19 cellular contexts compared by ENCODE assay signal in genomic region chr22:44968736-44969135, GRCh38. TPM values are rescaled to one million over a fixed set of nuclear protein-coding genes. Genes with fewer than 3 reads are reported as not detected.
DNase-seq lines count a peak whose midpoint lies in the region; ATAC-seq and TF ChIP-seq lines count a peak whose summit lies in the region.
"Had no signal": no experiment of that assay in that cellular context is flagged by ENCODE, and none has a peak within 500 bp of the region (broad histone marks: within the 10 kb centered on the region; RNA-seq: fewer than 3 reads in every experiment).

No MANE protein-coding gene starts in this region.

- H3K4me3 ChIP-seq in DOHH2 (ENCODE audit: low read length) = no peak overlapping the region
- no peak overlapping the region for H3K4me3 ChIP-seq in neural progenitor cell
- no peak overlapping the region for H3K4me3 ChIP-seq in lower leg skin (ENCODE audit: low read depth, poor library complexity, severe bottlenecking)
- H3K4me3 ChIP-seq: BLaER1 treated with 17β-estradiol and CSF1 and Interleukin-3, amounts not matched to agents 10 nM and 100 nM; colonic mucosa had no signal

- H3K27ac ChIP-seq in DOHH2 (ENCODE audit: low read depth, low read length) = no peak overlapping the region
- H3K27ac ChIP-seq in neural progenitor cell = no peak overlapping the region
- H3K27ac ChIP-seq: BLaER1 treated with 17β-estradiol and CSF1 and Interleukin-3, amounts not matched to agents 10 nM and 100 nM; colonic mucosa; epithelial cell of prostate had no signal

- no peaks in the 10 kb centered on the region for H3K9me3 ChIP-seq in DOHH2 (ENCODE audit: control insufficient read depth, insufficient read depth, low read length)
- H3K9me3 ChIP-seq in neural progenitor cell (ENCODE audit: low read depth) = no peaks in the 10 kb centered on the region
- H3K9me3 ChIP-seq: BLaER1 treated with 17β-estradiol and CSF1 and Interleukin-3, amounts not matched to agents 10 nM and 100 nM; colonic mucosa had no signal

- H3K4me2 ChIP-seq in DOHH2 (ENCODE audit: low read length) (no peak overlapping the region), neural progenitor cell (no peak overlapping the region)
- H3K4me2 ChIP-seq: BLaER1 treated with 17β-estradiol and CSF1 and Interleukin-3, amounts not matched to agents 10 nM and 100 nM had no signal

- H3K9me3 Mint-ChIP-seq in WTC11 (no peaks in the 10 kb centered on the region), neural progenitor cell (no peaks in the 10 kb centered on the region)
- H3K9me3 Mint-ChIP-seq: natural killer cell treated with Interleukin-12 subunit alpha and Interleukin-12 subunit beta and Interleukin-15 and Interleukin-18, amount 100 ng/mL, for 72 hours; T-helper 1 cell treated with Interleukin-12 subunit alpha and Interleukin-12 subunit beta and Interleukin-4 antibody, amounts not matched to agents 30 μg/mL and 1 μg/mL, for 36 hours had no signal

- peak; percentile 25 for DNase-seq in HuH-7 (ENCODE audit: low spot score)
- no peak for DNase-seq in WTC11 (ENCODE audit: low spot score)
- peak; percentile 42 for DNase-seq in neural progenitor cell (ENCODE audit: low spot score)
- no peak for DNase-seq in effector CD4-positive, alpha-beta T cell
- DNase-seq in Right ventricle myocardium superior = no peak
- no peak for DNase-seq in lower leg skin (ENCODE audit: low spot score in 2 of 2)
- DNase-seq: activated CD4-positive, alpha-beta T cell treated with anti-CD3 and anti-CD28 coated beads for 1 hour; activated CD8-positive, alpha-beta memory T cell treated with anti-CD3 and anti-CD28 coated beads, Interleukin-2, amount 50 U/mL, for 4 hours; activated gamma-delta T cell treated with Interleukin-2 at 50 U/mL for 16 hours; colonic mucosa; NCI-H146; NCI-H510A; retina had no signal

- H3K4me3 Mint-ChIP-seq in WTC11 (no peak overlapping the region), neural progenitor cell (no peak overlapping the region)
- H3K4me3 Mint-ChIP-seq: natural killer cell treated with Interleukin-12 subunit alpha and Interleukin-12 subunit beta and Interleukin-15 and Interleukin-18, amount 100 ng/mL, for 72 hours; T-helper 1 cell treated with Interleukin-12 subunit alpha and Interleukin-12 subunit beta and Interleukin-4 antibody, amounts not matched to agents 30 μg/mL and 1 μg/mL, for 36 hours had no signal

- no peak for TF ChIP-seq POLR2A in lower leg skin (IDR thresholded peaks at IDR 0.05)

- H3K4me1 ChIP-seq in DOHH2 (ENCODE audit: control insufficient read depth, low read length) = no peaks in the 10 kb centered on the region
- H3K4me1 ChIP-seq in neural progenitor cell = peaks cover 10% of the 10 kb centered on the region
- H3K4me1 ChIP-seq: colonic mucosa had no signal

- no peak overlapping the region for H3K9ac ChIP-seq in neural progenitor cell
- H3K9ac ChIP-seq: BLaER1 treated with 17β-estradiol and CSF1 and Interleukin-3, amounts not matched to agents 10 nM and 100 nM had no signal

- no peaks in the 10 kb centered on the region for H4K20me1 ChIP-seq in DOHH2 (ENCODE audit: control insufficient read depth, insufficient read depth, low read depth, low read length)
- H4K20me1 ChIP-seq in neural progenitor cell (ENCODE audit: low read depth) = peaks cover 100% of the 10 kb centered on the region

- POLR2A ChIA-PET in WTC11 (lab: Charles Lee) = interaction anchor here (0.5 to 0.7 kb wide), 2 partner anchors 40 to 179 kb away, joined by 6 read pairs; no protein-coding TSS in a partner anchor

- no peaks in the 10 kb centered on the region for H3K79me2 ChIP-seq in DOHH2 (ENCODE audit: control insufficient read depth, low read length)
- peaks cover 82% of the 10 kb centered on the region for H3K79me2 ChIP-seq in neural progenitor cell (ENCODE audit: low read depth)

- no peaks in the 10 kb centered on the region for H3F3A ChIP-seq in DOHH2 (ENCODE audit: control insufficient read depth, insufficient read depth)
- peaks cover 3% of the 10 kb centered on the region for H3F3A ChIP-seq in neural progenitor cell (ENCODE audit: low read depth)

- intact Hi-C loops in Right ventricle myocardium superior (cut with DNase I) (no loop called here), lower leg skin (cut with DNase I; ENCODE audit: low total_unique reads) (no loop called here)

- CTCF ChIA-PET in WTC11 (lab: Charles Lee) = interaction anchor here (0.7 to 1.8 kb wide), 9 partner anchors 9 to 126 kb away, joined by 3 to 14 read pairs (median 5); no protein-coding TSS in a partner anchor

- H3K27me3 Mint-ChIP-seq in WTC11 (ENCODE audit: low read depth) = no peaks in the 10 kb centered on the region
- peaks cover 4% of the 10 kb centered on the region for H3K27me3 Mint-ChIP-seq in neural progenitor cell (ENCODE audit: insufficient read depth, low read depth)

- TF ChIP-seq CTCF in DOHH2 (IDR thresholded peaks at IDR 0.05; ENCODE audit: low read depth, low read length, poor library complexity, severe bottlenecking) (peak; percentile 35), WTC11 (IDR thresholded peaks at IDR 0.05) (no peak), neural progenitor cell (IDR thresholded peaks at IDR 0.05) (peak; percentile 40), lower leg skin (IDR thresholded peaks at IDR 0.05) (no peak)

- H3K9me2 ChIP-seq in DOHH2 (replicated peaks; ENCODE audit: control insufficient read depth, low read length) = no peaks in the 10 kb centered on the region

- H3K36me3 ChIP-seq in DOHH2 (ENCODE audit: control insufficient read depth, low read length) (no peaks in the 10 kb centered on the region), neural progenitor cell (no peaks in the 10 kb centered on the region)
- H3K36me3 ChIP-seq: BLaER1 treated with 17β-estradiol and CSF1 and Interleukin-3, amounts not matched to agents 10 nM and 100 nM; colonic mucosa had no signal

- H3K4me1 Mint-ChIP-seq in WTC11 (peaks cover 83% of the 10 kb centered on the region), neural progenitor cell (peaks cover 19% of the 10 kb centered on the region)

- H2AFZ ChIP-seq in neural progenitor cell (replicated peaks) = no peak overlapping the region

- H3K36me3 Mint-ChIP-seq in WTC11 = peaks cover 44% of the 10 kb centered on the region
- H3K36me3 Mint-ChIP-seq in neural progenitor cell = peaks cover 34% of the 10 kb centered on the region
- H3K36me3 Mint-ChIP-seq: natural killer cell treated with Interleukin-12 subunit alpha and Interleukin-12 subunit beta and Interleukin-15 and Interleukin-18, amount 100 ng/mL, for 72 hours had no signal

- H3K27ac Mint-ChIP-seq in WTC11 (peak overlapping the region; percentile 25), neural progenitor cell (no peak overlapping the region)
- H3K27ac Mint-ChIP-seq: natural killer cell treated with Interleukin-12 subunit alpha and Interleukin-12 subunit beta and Interleukin-15 and Interleukin-18, amount 100 ng/mL, for 72 hours; T-helper 1 cell treated with Interleukin-12 subunit alpha and Interleukin-12 subunit beta and Interleukin-4 antibody, amounts not matched to agents 30 μg/mL and 1 μg/mL, for 36 hours had no signal

- H3K27me3 ChIP-seq in DOHH2 (ENCODE audit: control insufficient read depth, low read length) = no peaks in the 10 kb centered on the region
- H3K27me3 ChIP-seq in neural progenitor cell = no peaks in the 10 kb centered on the region
- H3K27me3 ChIP-seq: BLaER1 treated with 17β-estradiol and CSF1 and Interleukin-3, amounts not matched to agents 10 nM and 100 nM; colonic mucosa had no signal

- peak; percentile 30 for ATAC-seq in WTC11
- no peak for ATAC-seq in Right ventricle myocardium superior (ENCODE audit: poor library complexity)
- ATAC-seq: natural killer cell treated with Interleukin-12 subunit alpha and Interleukin-12 subunit beta and Interleukin-15 and Interleukin-18, amount 100 ng/mL, for 72 hours had no signal

- 72 to 76% methylated on average over 7 of the region's 7 CpGs for WGBS in lower leg skin, 2 donors

TF ChIP-seq in WTC11, 78 proteins besides CTCF, POLR2A, EP300 and RAD21 (continues in another document):
- TF ChIP-seq ZBTB43 (CRISPR knock-in tag; IDR thresholded peaks at IDR 0.05) (no peak), MYBL2 (CRISPR knock-in tag; IDR thresholded peaks at IDR 0.05) (no peak), RELA (CRISPR knock-in tag; IDR thresholded peaks at IDR 0.05; ENCODE audit: borderline replicate concordance) (no peak), AR (CRISPR knock-in tag; IDR thresholded peaks at IDR 0.05) (no peak), ZNF671 (CRISPR knock-in tag; IDR thresholded peaks at IDR 0.05) (no peak)

RNA-seq across cellular contexts. Expression of gene PHF21B, which starts 41.1 kb away (rescaled TPM):
- 90.6 to 107 TPM (median 92.5 TPM) in 3 replicates for total RNA-seq in WTC11 (2021)
- total RNA-seq in neural progenitor cell (ENCODE audit: low replicate concordance) = 6.7 and 22.6 TPM in 2 replicates
- 0.30 TPM for total RNA-seq in Right ventricle myocardium superior
- under 1 TPM in 2 of 4 donors, not detected in 2; 0.17 to 0.62 TPM for total RNA-seq in lower leg skin
- total RNA-seq: colonic mucosa, lung microvascular endothelial cell had no signal

Comparison
In these comparisons a context has a peak if more than half of its experiments do, and no peak if none do; other contexts are left out.
1. CTCF ChIP-seq: peak in DOHH2 (single experiment) and neural progenitor cell (single experiment); none in WTC11 (single experiment) and lower leg skin (0 of 3).
2. DNase-seq: peak in HuH-7 (single experiment) and neural progenitor cell (single experiment); none in WTC11 (single experiment), effector CD4-positive, alpha-beta T cell (single experiment), Right ventricle myocardium superior (single experiment) and lower leg skin (0 of 2).